Comparison of ENCODE assay signal across 8 cellular contexts in genomic region chr6:138288428-138289085, GRCh38.
DNase-seq lines count a peak whose midpoint lies in the region; ATAC-seq and TF ChIP-seq lines count a peak whose summit lies in the region.
"Not testable (repeated sequence)": the region's sequence is repeated elsewhere in the genome, so short reads cannot be mapped to it uniquely, and the experiment has no call there.

No MANE protein-coding gene starts in this region.

- peak; percentile 94 for ATAC-seq in RWPE2 (ENCODE audit: low read depth)
- peak; percentile 58 for ATAC-seq in esophagus mucosa

- H3K4me3 ChIP-seq in ACC112 (ENCODE audit: low read depth, low read length); RWPE2 (ENCODE audit: severe bottlenecking); skeletal muscle cell (ENCODE audit: low read depth, low read length): not testable (repeated sequence)

- peak overlapping the region; percentile 50 for H3K27ac ChIP-seq in ACC112 (ENCODE audit: low read depth, low read length)
- H3K27ac ChIP-seq in RWPE2 (ENCODE audit: poor library complexity, severe bottlenecking): peak overlapping the region; percentile 81

- H3K9me3 ChIP-seq in RWPE2 (ENCODE audit: severe bottlenecking): not testable (repeated sequence)

- H3K79me2 ChIP-seq in ACC112 (ENCODE audit: control insufficient read depth, insufficient read depth, low read length, unreplicated experiment): not testable (repeated sequence)

- peak; percentile 93 for DNase-seq in ELR (ENCODE audit: low read depth)
- DNase-seq in HT1080 (ENCODE audit: low read depth): peak; percentile 95
- DNase-seq in RWPE2 (ENCODE audit: low spot score): not testable (repeated sequence)
- DNase-seq in astrocyte of the hippocampus (ENCODE audit: low read depth, low spot score): peak; percentile 90
- peak; percentile 91 for DNase-seq in iris pigment epithelial cell (ENCODE audit: low read depth)
- peak; percentile 85 for DNase-seq in skeletal muscle cell (ENCODE audit: low read depth)

- not testable (repeated sequence) for H2AFZ ChIP-seq in ACC112 (ENCODE audit: low read length, unreplicated experiment)

- H3K27me3 ChIP-seq in ACC112 (ENCODE audit: insufficient read depth, low read length); RWPE2 (ENCODE audit: insufficient read depth, poor library complexity, severe bottlenecking): not testable (repeated sequence)

- H3K36me3 ChIP-seq in ACC112 (ENCODE audit: insufficient read depth, low read length); RWPE2 (ENCODE audit: low read depth): not testable (repeated sequence)

- H3K4me1 ChIP-seq in ACC112 (ENCODE audit: control insufficient read depth, insufficient read depth, low read length, unreplicated experiment) (peaks cover 25% of the 10 kb centered on the region), RWPE2 (ENCODE audit: insufficient read depth, poor library complexity, severe bottlenecking) (peaks cover 18% of the 10 kb centered on the region)

- TF ChIP-seq CTCF in RWPE2 (IDR thresholded peaks at IDR 0.05; ENCODE audit: poor library complexity, severe bottlenecking): not testable (repeated sequence)
